In genomic region chr13:28743499-28744083, GRCh38 we compare ENCODE assay signal across 2 cellular contexts.
TF ChIP-seq lines count a peak whose summit lies in the region.

No MANE protein-coding gene starts in this region.

TF ChIP-seq in IMR-90, 13 proteins besides CTCF, POLR2A, EP300 and RAD21:
- TF ChIP-seq FOS (IDR thresholded peaks at IDR 0.05; ENCODE audit: low read depth, low read length) = no peak
- TF ChIP-seq CHD1 (IDR thresholded peaks at IDR 0.05; ENCODE audit: low read depth, low read length) = no peak
- TF ChIP-seq, protein P1, sequence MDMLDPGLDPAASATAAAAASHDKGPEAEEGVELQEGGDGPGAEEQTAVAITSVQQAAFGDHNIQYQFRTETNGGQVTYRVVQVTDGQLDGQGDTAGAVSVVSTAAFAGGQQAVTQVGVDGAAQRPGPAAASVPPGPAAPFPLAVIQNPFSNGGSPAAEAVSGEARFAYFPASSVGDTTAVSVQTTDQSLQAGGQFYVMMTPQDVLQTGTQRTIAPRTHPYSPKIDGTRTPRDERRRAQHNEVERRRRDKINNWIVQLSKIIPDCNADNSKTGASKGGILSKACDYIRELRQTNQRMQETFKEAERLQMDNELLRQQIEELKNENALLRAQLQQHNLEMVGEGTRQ (IDR thresholded peaks at IDR 0.05; ENCODE audit: low read depth, low read length) = no peak
- no peak for TF ChIP-seq CEBPB (IDR thresholded peaks at IDR 0.05; ENCODE audit: low read depth, low read length)
- TF ChIP-seq MXI1 (IDR thresholded peaks at IDR 0.05; ENCODE audit: borderline replicate concordance, low read depth, low read length) = no peak
- TF ChIP-seq, protein P2, sequence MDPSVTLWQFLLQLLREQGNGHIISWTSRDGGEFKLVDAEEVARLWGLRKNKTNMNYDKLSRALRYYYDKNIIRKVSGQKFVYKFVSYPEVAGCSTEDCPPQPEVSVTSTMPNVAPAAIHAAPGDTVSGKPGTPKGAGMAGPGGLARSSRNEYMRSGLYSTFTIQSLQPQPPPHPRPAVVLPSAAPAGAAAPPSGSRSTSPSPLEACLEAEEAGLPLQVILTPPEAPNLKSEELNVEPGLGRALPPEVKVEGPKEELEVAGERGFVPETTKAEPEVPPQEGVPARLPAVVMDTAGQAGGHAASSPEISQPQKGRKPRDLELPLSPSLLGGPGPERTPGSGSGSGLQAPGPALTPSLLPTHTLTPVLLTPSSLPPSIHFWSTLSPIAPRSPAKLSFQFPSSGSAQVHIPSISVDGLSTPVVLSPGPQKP (IDR thresholded peaks at IDR 0.05; ENCODE audit: borderline replicate concordance, low read depth, low read length) = no peak
- no peak for TF ChIP-seq RFX5 (IDR thresholded peaks at IDR 0.05; ENCODE audit: low read depth, low read length)
- no peak for TF ChIP-seq RCOR1 (IDR thresholded peaks at IDR 0.05; ENCODE audit: insufficient replicate concordance, low read length)
- TF ChIP-seq MAFK (IDR thresholded peaks at IDR 0.05; ENCODE audit: low read depth, low read length) = no peak
- no peak for TF ChIP-seq MAZ (IDR thresholded peaks at IDR 0.05; ENCODE audit: borderline replicate concordance, low read depth, low read length)
- no peak for TF ChIP-seq BHLHE40 (IDR thresholded peaks at IDR 0.05; ENCODE audit: low read depth, low read length)
- no peak for TF ChIP-seq NFE2L2 (IDR thresholded peaks at IDR 0.05; ENCODE audit: low read depth, low read length)
- TF ChIP-seq SMC3 (IDR thresholded peaks at IDR 0.05; ENCODE audit: low read depth, low read length) = no peak

TF ChIP-seq in H1, 55 proteins besides CTCF, POLR2A, EP300 and RAD21:
- no peak for TF ChIP-seq TBP (IDR thresholded peaks at IDR 0.05; ENCODE audit: low read depth, low read length)
- no peak for TF ChIP-seq HDAC2 (IDR thresholded peaks at IDR 0.05; ENCODE audit: borderline replicate concordance in 1 of 2, low read depth in 2 of 2, low read length in 2 of 2)
- no peak for TF ChIP-seq CHD2 (IDR thresholded peaks at IDR 0.05; ENCODE audit: low read length)
- TF ChIP-seq CTBP2 (IDR thresholded peaks at IDR 0.05; ENCODE audit: borderline replicate concordance, insufficient read depth, insufficient read length, low read length) = no peak
- no peak for TF ChIP-seq KDM4A (IDR thresholded peaks at IDR 0.05; ENCODE audit: low read depth, low read length, severe bottlenecking)
- TF ChIP-seq, protein P3, sequence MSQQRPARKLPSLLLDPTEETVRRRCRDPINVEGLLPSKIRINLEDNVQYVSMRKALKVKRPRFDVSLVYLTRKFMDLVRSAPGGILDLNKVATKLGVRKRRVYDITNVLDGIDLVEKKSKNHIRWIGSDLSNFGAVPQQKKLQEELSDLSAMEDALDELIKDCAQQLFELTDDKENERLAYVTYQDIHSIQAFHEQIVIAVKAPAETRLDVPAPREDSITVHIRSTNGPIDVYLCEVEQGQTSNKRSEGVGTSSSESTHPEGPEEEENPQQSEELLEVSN (IDR thresholded peaks at IDR 0.05) = no peak
- no peak for TF ChIP-seq SIX5 (IDR thresholded peaks at IDR 0.05; ENCODE audit: low read depth, low read length)
- no peak for TF ChIP-seq TEAD4 (IDR thresholded peaks at IDR 0.05; ENCODE audit: low read depth, low read length)
- TF ChIP-seq SIN3A (conservative IDR thresholded peaks at IDR 0.05 in 1 of 2, IDR thresholded peaks at IDR 0.05 in 1 of 2; ENCODE audit: low read depth in 1 of 2, low read length in 2 of 2) = no peak
- TF ChIP-seq FOSL1 (IDR thresholded peaks at IDR 0.05; ENCODE audit: insufficient read depth, low read depth, low read length) = no peak
